ENCODE assay signal across 8 cellular contexts in genomic region chr6:28880894-28881780, GRCh38. TPM values are rescaled to one million over a fixed set of nuclear protein-coding genes. Genes with fewer than 3 reads are reported as not detected.
DNase-seq lines count a peak whose midpoint lies in the region; ATAC-seq, FAIRE-seq and TF ChIP-seq lines count a peak whose summit lies in the region.
"Had no signal": no experiment of that assay in that cellular context is flagged by ENCODE, and none has a peak within 500 bp of the region (broad histone marks: within the 10 kb centered on the region; RNA-seq: fewer than 3 reads in every experiment).

No MANE protein-coding gene starts in this region.

- intact Hi-C loops in dendritic cell treated with granulocyte-macrophage colony-stimulating factor and Interleukin-4, amounts not matched to agents 40 ng/mL and 50 ng/mL, for 4 days (cut with micrococcal nuclease), result loop anchor here (2.0 kb wide), 1 partner anchor 14 kb away; no protein-coding TSS in a partner anchor
- intact Hi-C loops in left colon (cut with DNase I, micrococcal nuclease), result no loop called here

- H3K27me3 Mint-ChIP-seq in dendritic cell treated with granulocyte-macrophage colony-stimulating factor and Interleukin-4, amounts not matched to agents 40 ng/mL and 50 ng/mL, for 4 days, result peaks cover 52% of the 10 kb centered on the region

- ATAC-seq in left colon, result peak; percentile 31
- no peak for ATAC-seq in GM21723 (IDR thresholded peaks at IDR 0.05; ENCODE audit: unreplicated experiment)

- no peak for TF ChIP-seq POLR2A in GM12891 (IDR thresholded peaks at IDR 0.05; ENCODE audit: low read depth, low read length)

- peaks cover 24% of the 10 kb centered on the region for H3K4me1 Mint-ChIP-seq in dendritic cell treated with granulocyte-macrophage colony-stimulating factor and Interleukin-4, amounts not matched to agents 40 ng/mL and 50 ng/mL, for 4 days (ENCODE audit: low read depth)

- H3K27ac Mint-ChIP-seq in dendritic cell treated with granulocyte-macrophage colony-stimulating factor and Interleukin-4, amounts not matched to agents 40 ng/mL and 50 ng/mL, for 4 days, result no peak overlapping the region

- DNase-seq in GM12891 (ENCODE audit: insufficient read length, low spot score) (no peak), NCI-H1930 (lab: John Stamatoyannopoulos, UW) (peak; percentile 69 to 81), left colon (peak; percentile 43 to 63)
- DNase-seq in activated CD4-positive, CD25-positive, alpha-beta regulatory T cell treated with anti-CD3 and anti-CD28 coated beads, Interleukin-2, amount 50 U/mL, for 16 hours (ENCODE audit: low read depth, low spot score), result peak; percentile 21
- DNase-seq in stimulated activated CD4-positive, alpha-beta T cell treated with anti-CD3 and anti-CD28 coated beads, Interleukin-15, amount 100 ng/mL, for 24 hours, result peak; percentile 77

- peak; percentile 71 for FAIRE-seq in GM12891 (lab: Jason Lieb, UNC)
- FAIRE-seq: islet of Langerhans had no signal

- no peaks in the 10 kb centered on the region for H3K9me3 Mint-ChIP-seq in dendritic cell treated with granulocyte-macrophage colony-stimulating factor and Interleukin-4, amounts not matched to agents 40 ng/mL and 50 ng/mL, for 4 days

- peak overlapping the region; percentile 79 for H3K4me3 Mint-ChIP-seq in dendritic cell treated with granulocyte-macrophage colony-stimulating factor and Interleukin-4, amounts not matched to agents 40 ng/mL and 50 ng/mL, for 4 days

- no peaks in the 10 kb centered on the region for H3K36me3 Mint-ChIP-seq in dendritic cell treated with granulocyte-macrophage colony-stimulating factor and Interleukin-4, amounts not matched to agents 40 ng/mL and 50 ng/mL, for 4 days (ENCODE audit: low read depth)

TF ChIP-seq in GM12891, 5 proteins besides CTCF, POLR2A, EP300 and RAD21:
- TF ChIP-seq TAF1 (IDR thresholded peaks at IDR 0.05; ENCODE audit: low read depth, low read length) (no peak), POU2F2 (IDR thresholded peaks at IDR 0.05; ENCODE audit: low read depth, low read length) (no peak), POLR2AphosphoS5 (IDR thresholded peaks at IDR 0.05; ENCODE audit: low read depth, low read length) (no peak), SPI1 (IDR thresholded peaks at IDR 0.05; ENCODE audit: low read depth, low read length) (no peak), PAX5 (IDR thresholded peaks at IDR 0.05; ENCODE audit: insufficient read depth, low read length, severe bottlenecking) (no peak)

RNA-seq across cellular contexts. Expression of gene TRIM27, which starts 42.6 kb away (rescaled TPM):
- 25.6 TPM for polyA plus RNA-seq in GM12891 (2012; ENCODE audit: low read depth, missing spikeins)
- 10 to 100 TPM; 30.2 to 39.4 TPM for total RNA-seq in left colon
